ENCODE assay signal across 9 cellular contexts in the genomic region with DNA sequence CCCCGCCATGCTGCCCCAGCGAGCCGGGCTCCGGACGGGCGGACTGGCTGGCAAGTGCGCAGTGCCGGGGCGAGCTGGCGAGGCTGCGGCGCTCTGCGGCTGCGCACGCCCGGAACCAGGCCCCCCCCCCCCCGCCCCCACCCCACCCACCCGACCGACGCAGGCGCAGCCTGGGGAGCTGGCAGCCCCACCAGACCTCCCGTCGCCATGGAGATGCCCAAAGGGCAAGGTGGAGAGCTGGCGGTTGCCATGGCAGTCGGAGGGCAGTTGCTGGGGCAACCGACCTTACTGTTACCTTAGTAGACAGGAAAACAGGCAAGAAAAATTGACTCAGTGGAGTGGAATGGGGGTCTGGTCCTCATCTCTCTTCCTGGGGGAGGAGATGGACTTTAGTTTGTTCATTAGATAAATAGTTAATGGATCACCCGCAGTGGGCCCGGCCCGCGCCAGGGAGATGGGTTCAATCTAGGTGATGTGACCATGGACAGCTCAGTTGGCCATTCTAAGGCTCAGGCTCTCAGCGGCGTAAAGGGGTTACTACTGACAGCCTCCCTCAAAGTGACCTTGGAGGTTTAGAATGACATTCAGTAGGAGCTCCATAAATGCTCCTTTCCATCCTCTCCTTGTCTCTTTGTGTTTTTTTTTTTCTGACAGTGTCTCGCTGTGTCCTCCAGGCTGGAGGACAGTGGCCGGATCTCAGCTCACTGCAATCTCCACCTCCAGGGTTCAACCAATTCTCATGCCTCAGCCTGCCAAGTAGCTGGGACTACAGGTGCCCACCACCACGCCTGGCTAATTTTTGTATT. TPM values are rescaled to one million over a fixed set of nuclear protein-coding genes. Genes with fewer than 3 reads are reported as not detected.
DNase-seq lines count a peak whose midpoint lies in the region; ATAC-seq and TF ChIP-seq lines count a peak whose summit lies in the region.
"Had no signal": no experiment of that assay in that cellular context is flagged by ENCODE, and none has a peak within 500 bp of the region (broad histone marks: within the 10 kb centered on the region; RNA-seq: fewer than 3 reads in every experiment).

A gene with protein sequence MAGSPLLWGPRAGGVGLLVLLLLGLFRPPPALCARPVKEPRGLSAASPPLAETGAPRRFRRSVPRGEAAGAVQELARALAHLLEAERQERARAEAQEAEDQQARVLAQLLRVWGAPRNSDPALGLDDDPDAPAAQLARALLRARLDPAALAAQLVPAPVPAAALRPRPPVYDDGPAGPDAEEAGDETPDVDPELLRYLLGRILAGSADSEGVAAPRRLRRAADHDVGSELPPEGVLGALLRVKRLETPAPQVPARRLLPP (minus strand): TSS at position 87 of the 806 bp plus-strand sequence. CDS start 78 bp downstream, at position 9.

- peak within 1 kb of the TSS; percentile 75 for H3K4me3 Mint-ChIP-seq in natural killer cell treated with Interleukin-12 subunit alpha and Interleukin-12 subunit beta and Interleukin-15 and Interleukin-18, amount 100 ng/mL, for 72 hours

- H3K27me3 ChIP-seq in Panc1 (ENCODE audit: control insufficient read depth, insufficient read depth, low read length): no peaks in the 10 kb centered on the region

- H3K4me3 ChIP-seq in Panc1 (ENCODE audit: low read depth in 2 of 2, low read length in 2 of 2): peak within 1 kb of the TSS; percentile 51 to 54

- intact Hi-C loops in Panc1 (cut with micrococcal nuclease; ENCODE audit: unreplicated experiment): no loop called here

- no peaks in the 10 kb centered on the region for H3K36me3 Mint-ChIP-seq in natural killer cell treated with Interleukin-12 subunit alpha and Interleukin-12 subunit beta and Interleukin-15 and Interleukin-18, amount 100 ng/mL, for 72 hours

- no peak within 1 kb of the TSS for H3K27ac Mint-ChIP-seq in natural killer cell treated with Interleukin-12 subunit alpha and Interleukin-12 subunit beta and Interleukin-15 and Interleukin-18, amount 100 ng/mL, for 72 hours

- CTCF ChIA-PET in Panc1 (lab: Charles Lee): interaction anchor here (0.7 kb wide), 1 partner anchor 181 kb away, joined by 3 read pairs; no protein-coding TSS in a partner anchor

- peak; percentile 75 for ATAC-seq in Panc1
- ATAC-seq in natural killer cell treated with Interleukin-12 subunit alpha and Interleukin-12 subunit beta and Interleukin-15 and Interleukin-18, amount 100 ng/mL, for 72 hours: no peak
- no peak for ATAC-seq in GM19397 (IDR thresholded peaks at IDR 0.05; ENCODE audit: unreplicated experiment)
- ATAC-seq in GM21515 (IDR thresholded peaks at IDR 0.05; ENCODE audit: unreplicated experiment): no peak

- no peak within 1 kb of the TSS for H3K27ac ChIP-seq in Panc1 (ENCODE audit: low read length)
- no peak within 1 kb of the TSS for H3K27ac ChIP-seq in caudate nucleus (ENCODE audit: low read depth, low read length)

- no TSS peak for BruUV-seq in Panc1 (replicated peaks; lab: Mats Ljungman, UMichigan)

- H3K9me3 ChIP-seq in Panc1 (ENCODE audit: control insufficient read depth, insufficient read depth, low read depth, low read length): no peaks in the 10 kb centered on the region

- peaks cover 8 to 10% of the 10 kb centered on the region in 2 donors for H3K4me1 Mint-ChIP-seq in natural killer cell treated with Interleukin-12 subunit alpha and Interleukin-12 subunit beta and Interleukin-15 and Interleukin-18, amount 100 ng/mL, for 72 hours (ENCODE audit: low read depth in 2 of 2)

- H3K36me3 ChIP-seq in Panc1 (ENCODE audit: control insufficient read depth, insufficient read depth, low read length): no peaks in the 10 kb centered on the region

- peak; percentile 64 for DNase-seq in activated CD8-positive, alpha-beta memory T cell treated with anti-CD3 and anti-CD28 coated beads for 24 hours
- no peak for DNase-seq in activated CD8-positive, alpha-beta memory T cell treated with anti-CD3 and anti-CD28 coated beads, Interleukin-2, amount 50 U/mL, for 48 hours
- DNase-seq in Panc1 (ENCODE audit: low read depth, low spot score): no peak
- peak in 46 of 61 donors; percentile 4 to 78 (median 34) for DNase-seq in caudate nucleus (lab: John Stamatoyannopoulos, UW)
- DNase-seq in natural killer cell treated with Interleukin-12 subunit alpha and Interleukin-12 subunit beta and Interleukin-15 and Interleukin-18, amount 100 ng/mL, for 72 hours (ENCODE audit: low spot score): no peak
- no peak for DNase-seq in RPMI8226

- in situ Hi-C loops in Panc1 (cut with HindIII; ENCODE audit: low pct_unique_long_range_greater_than_20kb, low sequenced_read_pairs): no loop called here

- POLR2A ChIA-PET in Panc1 (lab: Charles Lee): no interaction called here

- H3K27me3 Mint-ChIP-seq in natural killer cell treated with Interleukin-12 subunit alpha and Interleukin-12 subunit beta and Interleukin-15 and Interleukin-18, amount 100 ng/mL, for 72 hours: peaks cover 31 to 38% of the 10 kb centered on the region in 2 donors

- no peak for TF ChIP-seq CTCF in Panc1 (IDR thresholded peaks at IDR 0.05)

- no peaks in the 10 kb centered on the region for H3K4me1 ChIP-seq in Panc1 (ENCODE audit: control insufficient read depth, insufficient read depth, low read length)

- no peaks in the 10 kb centered on the region for H3K9me3 Mint-ChIP-seq in natural killer cell treated with Interleukin-12 subunit alpha and Interleukin-12 subunit beta and Interleukin-15 and Interleukin-18, amount 100 ng/mL, for 72 hours

RNA-seq across cellular contexts. Expression of the gene that starts here (rescaled TPM):
- 17.8 TPM for total RNA-seq in Panc1 (2021; ENCODE audit: unreplicated experiment)
- 24.7 TPM for polyA plus RNA-seq in Panc1 (2012; ENCODE audit: insufficient read length)
- total RNA-seq in natural killer cell treated with Interleukin-12 subunit alpha and Interleukin-12 subunit beta and Interleukin-15 and Interleukin-18, amount 100 ng/mL, for 72 hours: under 1 TPM; 0.42 to 0.55 TPM
- total RNA-seq: pulmonary artery endothelial cell had no signal

Comparison
In these comparisons a context has a peak if more than half of its experiments do, and no peak if none do; other contexts are left out.
1. RNA of the gene that starts here (total RNA-seq): 17.8 TPM in Panc1 (single experiment); 0.42 to 0.55 TPM in natural killer cell treated with Interleukin-12 subunit alpha and Interleukin-12 subunit beta and Interleukin-15 and Interleukin-18, amount 100 ng/mL, for 72 hours; every median in the first group is over 10 times any median in the second.
2. DNase-seq: peak in activated CD8-positive, alpha-beta memory T cell treated with anti-CD3 and anti-CD28 coated beads for 24 hours (single experiment) and caudate nucleus (46 of 61); none in activated CD8-positive, alpha-beta memory T cell treated with anti-CD3 and anti-CD28 coated beads, Interleukin-2, amount 50 U/mL, for 48 hours (single experiment), Panc1 (single experiment), natural killer cell treated with Interleukin-12 subunit alpha and Interleukin-12 subunit beta and Interleukin-15 and Interleukin-18, amount 100 ng/mL, for 72 hours (single experiment) and RPMI8226 (single experiment).